Comparison of ENCODE assay signal across 8 cellular contexts in the genomic region with DNA sequence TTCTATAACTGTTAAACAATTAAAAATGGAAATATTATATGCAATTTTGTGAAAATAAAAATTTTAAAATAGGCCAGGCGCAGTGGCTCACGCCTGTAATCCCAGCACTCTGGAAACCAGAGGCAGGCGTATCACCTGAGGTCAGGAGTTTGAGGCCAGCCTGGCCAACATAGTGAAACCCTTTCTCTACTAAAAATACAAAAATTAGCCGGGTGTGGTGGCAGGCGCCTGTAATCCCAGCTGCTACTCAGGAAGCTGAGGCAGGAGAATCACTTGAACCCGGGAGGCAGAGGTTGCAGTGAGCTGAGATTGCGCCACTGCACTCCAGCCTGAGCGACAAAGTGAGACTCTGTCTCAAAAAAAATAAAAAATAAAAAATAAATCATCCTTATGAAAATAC. TPM values are rescaled to one million over a fixed set of nuclear protein-coding genes. Genes with fewer than 3 reads are reported as not detected.
DNase-seq lines count a peak whose midpoint lies in the region; ATAC-seq and TF ChIP-seq lines count a peak whose summit lies in the region.
"Not testable (repeated sequence)": the region's sequence is repeated elsewhere in the genome, so short reads cannot be mapped to it uniquely, and the experiment has no call there.

No MANE protein-coding gene starts in this region.

- not testable (repeated sequence) for TF ChIP-seq EP300 in sigmoid colon (IDR thresholded peaks at IDR 0.05)

- peak overlapping the region; percentile 94 for H3K9ac ChIP-seq in MM.1S (ENCODE audit: low read length)

- H3K4me1 Mint-ChIP-seq in Caco-2 (ENCODE audit: low read depth, unreplicated experiment) (peaks cover 17% of the 10 kb centered on the region), MCF 10A (ENCODE audit: insufficient read depth, unreplicated experiment) (peaks cover 27% of the 10 kb centered on the region)
- peaks cover 32% of the 10 kb centered on the region for H3K4me1 Mint-ChIP-seq in activated CD4-positive, alpha-beta T cell treated with anti-CD3 and anti-CD28 coated beads, Interleukin-2, amount 10 ng/mL, durations not matched to agents 7 days and 5 days

- H3K36me3 ChIP-seq in Caco-2 (ENCODE audit: control insufficient read depth, insufficient read depth, low read length); MM.1S (replicated peaks; ENCODE audit: insufficient read depth, low read length); sigmoid colon; upper lobe of right lung: not testable (repeated sequence)

- H3K4me3 ChIP-seq in Caco-2 (ENCODE audit: low read depth, low read length) (peak overlapping the region; percentile 62), MM.1S (ENCODE audit: low read length) (peak overlapping the region; percentile 93), fibroblast of villous mesenchyme (ENCODE audit: low read depth, low read length) (peak overlapping the region; percentile 83), sigmoid colon (peak overlapping the region; percentile 70 to 81 (median 76)), upper lobe of right lung (peak overlapping the region; percentile 83)

- 31 to 47% methylated on average over 8 of the region's 8 CpGs for WGBS in sigmoid colon, 2 donors

- not testable (repeated sequence) for BruUV-seq in Caco-2 (replicated peaks; lab: Mats Ljungman, UMichigan); MCF 10A (replicated peaks; lab: Mats Ljungman, UMichigan)

- H3K4me1 ChIP-seq in Caco-2: peaks cover 22% of the 10 kb centered on the region; the same call in 1 of the 2 replicates
- H3K4me1 ChIP-seq in MM.1S (ENCODE audit: low read length): peaks cover 13% of the 10 kb centered on the region
- H3K4me1 ChIP-seq in sigmoid colon: peaks cover 0 to 34% (median 25%) of the 10 kb centered on the region in 4 donors
- H3K4me1 ChIP-seq in upper lobe of right lung: peaks cover 14% of the 10 kb centered on the region

- peak overlapping the region; percentile 87 for H3K4me2 ChIP-seq in MM.1S (ENCODE audit: low read depth, low read length)

- intact Hi-C loops in Caco-2 (cut with micrococcal nuclease; ENCODE audit: unreplicated experiment) (loop anchor here (1.0 to 10.0 kb wide), 2 partner anchors 12 to 378 kb away; partner anchors contain the start of gene ADSS2), MCF 10A (cut with micrococcal nuclease) (loop anchor here (1.0 to 10.0 kb wide), 2 partner anchors 230 to 378 kb away; partner anchors contain the start of gene ADSS2), sigmoid colon (cut with DNase I) (loop anchor here (10.0 kb wide), 1 partner anchor 1578 kb away; the partner anchor contains the start of genes CEP170 and SDCCAG8)
- intact Hi-C loops in upper lobe of right lung (cut with DNase I): not testable (repeated sequence)

- not testable (repeated sequence) for H4K20me1 ChIP-seq in MM.1S (ENCODE audit: insufficient read depth, low read length)

- H3K9me3 Mint-ChIP-seq in Caco-2 (ENCODE audit: unreplicated experiment); activated CD4-positive, alpha-beta T cell treated with anti-CD3 and anti-CD28 coated beads, Interleukin-2, amount 10 ng/mL, durations not matched to agents 7 days and 5 days; MCF 10A (ENCODE audit: unreplicated experiment): not testable (repeated sequence)

- POLR2A ChIA-PET in Caco-2 (lab: Charles Lee) (interaction anchor here (0.7 to 2.4 kb wide), 3 partner anchors 104 to 372 kb away, joined by 3 to 6 read pairs (median 5); partner anchors contain the start of gene CATSPERE), MCF 10A (lab: Yijun Ruan, JAX) (interaction anchor here (0.7 to 24.3 kb wide), 18 partner anchors 8 to 1632 kb away, joined by 3 to 1456 read pairs (median 6); partner anchors contain the start of genes CEP170, DESI2, HNRNPU and SDCCAG8)
- POLR2A ChIA-PET in activated CD4-positive, alpha-beta T cell treated with anti-CD3 and anti-CD28 coated beads, Interleukin-2, amount 10 ng/mL, durations not matched to agents 7 days and 5 days (lab: Charles Lee): interaction anchor here (1.8 kb wide), 1 partner anchor 31 kb away, joined by 9 read pairs; the partner anchor contains the start of gene HNRNPU

- not testable (repeated sequence) for TF ChIP-seq CTCF in Caco-2 (IDR thresholded peaks at IDR 0.05; ENCODE audit: insufficient read depth in 1 of 2, low read depth in 1 of 2, low read length in 1 of 2, severe bottlenecking in 1 of 2, unreplicated experiment in 1 of 2); MM.1S (IDR thresholded peaks at IDR 0.05; ENCODE audit: low read length); MCF 10A (IDR thresholded peaks at IDR 0.05; ENCODE audit: unreplicated experiment); fibroblast of villous mesenchyme (IDR thresholded peaks at IDR 0.05; ENCODE audit: insufficient read depth, low read depth, low read length); sigmoid colon (IDR thresholded peaks at IDR 0.05); upper lobe of right lung (IDR thresholded peaks at IDR 0.05)

- not testable (repeated sequence) for H3K27me3 ChIP-seq in Caco-2 (replicated peaks; ENCODE audit: control insufficient read depth, insufficient read depth, low read length); MM.1S (replicated peaks; ENCODE audit: insufficient read depth, low read length); sigmoid colon; upper lobe of right lung

- TF ChIP-seq POLR2A in sigmoid colon (IDR thresholded peaks at IDR 0.05): not testable (repeated sequence)

- H3K27ac Mint-ChIP-seq in Caco-2 (ENCODE audit: unreplicated experiment): peak overlapping the region; percentile 100
- H3K27ac Mint-ChIP-seq in activated CD4-positive, alpha-beta T cell treated with anti-CD3 and anti-CD28 coated beads, Interleukin-2, amount 10 ng/mL, durations not matched to agents 7 days and 5 days: peak overlapping the region; percentile 100
- peak overlapping the region; percentile 99 for H3K27ac Mint-ChIP-seq in MCF 10A (ENCODE audit: low read depth, unreplicated experiment)

- not testable (repeated sequence) for H3K9me3 ChIP-seq in Caco-2; MM.1S (replicated peaks; ENCODE audit: insufficient read depth, low read length); sigmoid colon; upper lobe of right lung

- not testable (repeated sequence) for ATAC-seq in upper lobe of right lung

- CTCF ChIA-PET in Caco-2 (lab: Charles Lee): interaction anchor here (0.5 kb wide), 1 partner anchor 182 kb away, joined by 4 read pairs; no protein-coding TSS in a partner anchor
- CTCF ChIA-PET in activated CD4-positive, alpha-beta T cell treated with anti-CD3 and anti-CD28 coated beads, Interleukin-2, amount 10 ng/mL, durations not matched to agents 7 days and 5 days (lab: Charles Lee): interaction anchor here (0.7 to 10.5 kb wide), 6 partner anchors 9 to 31 kb away, joined by 3 to 76 read pairs (median 4); partner anchors contain the start of gene HNRNPU
- CTCF ChIA-PET in MCF 10A (lab: Yijun Ruan, JAX): interaction anchor here (0.6 to 2.8 kb wide), 12 partner anchors 19 to 578 kb away, joined by 3 to 18 read pairs (median 3); a partner anchor contains a TSS

- H3K79me2 ChIP-seq in MM.1S (ENCODE audit: low read length): peaks cover 27% of the 10 kb centered on the region

- H3K36me3 Mint-ChIP-seq in Caco-2 (ENCODE audit: insufficient read depth, unreplicated experiment) (peaks cover 43% of the 10 kb centered on the region), MCF 10A (ENCODE audit: insufficient read depth, unreplicated experiment) (peaks cover 59% of the 10 kb centered on the region)
- H3K36me3 Mint-ChIP-seq in activated CD4-positive, alpha-beta T cell treated with anti-CD3 and anti-CD28 coated beads, Interleukin-2, amount 10 ng/mL, durations not matched to agents 7 days and 5 days (ENCODE audit: low read depth): peaks cover 20% of the 10 kb centered on the region

- H3K4me3 Mint-ChIP-seq in Caco-2 (ENCODE audit: unreplicated experiment) (peak overlapping the region; percentile 97), MCF 10A (ENCODE audit: unreplicated experiment) (peak overlapping the region; percentile 81)
- H3K4me3 Mint-ChIP-seq in activated CD4-positive, alpha-beta T cell treated with anti-CD3 and anti-CD28 coated beads, Interleukin-2, amount 10 ng/mL, durations not matched to agents 7 days and 5 days: peak overlapping the region; percentile 84

- H3K9me2 ChIP-seq in MM.1S (replicated peaks; ENCODE audit: insufficient read depth, low read length): not testable (repeated sequence)

- H3K27ac ChIP-seq in MM.1S (ENCODE audit: low read length) (peak overlapping the region; percentile 96; the same call in 1 of the 2 replicates), sigmoid colon (peak overlapping the region; percentile 98 to 100 (median 99)), upper lobe of right lung (peak overlapping the region; percentile 99)

- H3F3A ChIP-seq in MM.1S (ENCODE audit: insufficient read depth, low read length): peaks cover 45% of the 10 kb centered on the region

- peak overlapping the region; percentile 66 for H2AFZ ChIP-seq in MM.1S (ENCODE audit: low read length)

- H3K27me3 Mint-ChIP-seq in Caco-2 (ENCODE audit: insufficient read depth, unreplicated experiment); activated CD4-positive, alpha-beta T cell treated with anti-CD3 and anti-CD28 coated beads, Interleukin-2, amount 10 ng/mL, durations not matched to agents 7 days and 5 days; MCF 10A (ENCODE audit: insufficient read depth, unreplicated experiment): not testable (repeated sequence)

- not testable (repeated sequence) for DNase-seq in Caco-2; MM.1S; activated CD4-positive, alpha-beta T cell treated with anti-CD3 and anti-CD28 coated beads, Interleukin-2, amount 10 ng/mL, durations not matched to agents 7 days and 5 days; MCF 10A (ENCODE audit: unreplicated experiment); fibroblast of villous mesenchyme (ENCODE audit: low read depth); sigmoid colon; upper lobe of right lung
- DNase-seq in mesenteric fat pad (ENCODE audit: low spot score): peak; percentile 35

RNA-seq across cellular contexts. Expression of gene COX20, which starts 2.2 kb away (rescaled TPM):
- total RNA-seq in Caco-2 (2022) (68.0 and 79.3 TPM in 2 replicates), MCF 10A (2022) (44.6 and 46.1 TPM in 2 replicates), fibroblast of villous mesenchyme (31.6 and 32.8 TPM in 2 replicates), mesenteric fat pad (20.8 TPM), sigmoid colon (100 to 1,000 TPM in 1 of 4 donors, 10 to 100 TPM in 3; 59.7 to 132 (median 79.9) TPM), upper lobe of right lung (25.0 TPM)
- total RNA-seq in activated CD4-positive, alpha-beta T cell treated with anti-CD3 and anti-CD28 coated beads, Interleukin-2, amount 10 ng/mL, durations not matched to agents 7 days and 5 days: 10 to 100 TPM; 29.8 to 32.9 TPM
- 10 to 100 TPM; 35.2 to 62.4 (median 53.5) TPM for polyA plus RNA-seq in sigmoid colon

RNA-seq across cellular contexts. Expression of gene HNRNPU, which starts 31.1 kb away (rescaled TPM):
- 478 and 482 TPM in 2 replicates for total RNA-seq in Caco-2 (2022)
- total RNA-seq in activated CD4-positive, alpha-beta T cell treated with anti-CD3 and anti-CD28 coated beads, Interleukin-2, amount 10 ng/mL, durations not matched to agents 7 days and 5 days: 100 to 1,000 TPM; 425 to 469 TPM
- total RNA-seq in MCF 10A (2022): 454 and 572 TPM in 2 replicates
- total RNA-seq in fibroblast of villous mesenchyme: 209 and 324 TPM in 2 replicates
- 284 TPM for total RNA-seq in mesenteric fat pad
- total RNA-seq in sigmoid colon: 100 to 1,000 TPM; 264 to 339 (median 282) TPM
- 100 to 1,000 TPM in 1 of 3 donors, 10 to 100 TPM in 2; 71.0 to 201 (median 82.3) TPM for polyA plus RNA-seq in sigmoid colon
- 273 TPM for total RNA-seq in upper lobe of right lung
